ENCODE assay signal across 19 cellular contexts in the genomic region with DNA sequence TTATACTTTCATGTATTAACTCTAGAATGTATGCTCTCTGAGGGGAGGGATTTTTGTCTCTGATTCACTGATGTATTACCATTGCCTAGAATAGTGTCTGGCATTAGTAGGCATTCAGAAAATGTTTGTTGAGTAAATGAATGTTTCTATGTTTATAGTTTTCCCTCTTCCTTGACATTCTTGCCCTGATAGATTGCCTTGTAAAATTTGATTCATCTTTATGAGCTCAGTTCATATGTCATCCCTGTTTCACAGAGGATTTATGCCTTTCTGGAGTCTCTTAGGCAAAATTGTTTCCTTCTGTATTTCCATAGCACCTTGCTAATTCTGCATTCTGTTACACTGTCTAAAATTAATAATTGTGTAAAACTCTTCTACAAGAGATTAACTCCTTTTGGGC.
DNase-seq lines count a peak whose midpoint lies in the region; ATAC-seq and TF ChIP-seq lines count a peak whose summit lies in the region.
"Had no signal": no experiment of that assay in that cellular context is flagged by ENCODE, and none has a peak within 500 bp of the region (broad histone marks: within the 10 kb centered on the region; RNA-seq: fewer than 3 reads in every experiment).

No MANE protein-coding gene starts in this region.

- H3K27me3 ChIP-seq in Loucy (ENCODE audit: insufficient read depth, low read length, poor library complexity, severe bottlenecking) (no peaks in the 10 kb centered on the region), upper lobe of left lung (no peaks in the 10 kb centered on the region), BE2C (no peaks in the 10 kb centered on the region)
- H3K27me3 ChIP-seq: dorsolateral prefrontal cortex, pancreas had no signal

- H3K4me2 ChIP-seq in Loucy (ENCODE audit: low read depth, low read length, poor library complexity, severe bottlenecking): peak overlapping the region; percentile 70
- H3K4me2 ChIP-seq: A549 had no signal

- no peak overlapping the region for H2AFZ ChIP-seq in Loucy (ENCODE audit: low read length)

- H3K9me2 ChIP-seq in Loucy (replicated peaks; ENCODE audit: low read depth, low read length): no peaks in the 10 kb centered on the region

- TF ChIP-seq EP300 in upper lobe of left lung (IDR thresholded peaks at IDR 0.05): no peak

- CTCF ChIA-PET in activated CD8-positive, alpha-beta T cell treated with anti-CD3 and anti-CD28 coated beads for 36 hours (lab: Charles Lee): no interaction called here
- CTCF ChIA-PET in activated CD8-positive, alpha-beta T cell treated with anti-CD3 and anti-CD28 coated beads, Interleukin-2, amount 10 ng/mL, durations not matched to agents 7 days and 5 days (lab: Charles Lee): no interaction called here

- no peak overlapping the region for H3K4me3 Mint-ChIP-seq in activated CD8-positive, alpha-beta T cell treated with anti-CD3 and anti-CD28 coated beads for 36 hours
- no peak overlapping the region for H3K4me3 Mint-ChIP-seq in activated CD8-positive, alpha-beta T cell treated with anti-CD3 and anti-CD28 coated beads, Interleukin-2, amount 10 ng/mL, durations not matched to agents 7 days and 5 days
- H3K4me3 Mint-ChIP-seq in central memory CD8-positive, alpha-beta T cell: no peak overlapping the region

- peak overlapping the region in 3 of 4 donors; percentile 2 to 69 (median 26) for H3K27ac ChIP-seq in upper lobe of left lung
- H3K27ac ChIP-seq: A549, pancreas had no signal

- no peak for DNase-seq in activated CD8-positive, alpha-beta T cell treated with anti-CD3 and anti-CD28 coated beads for 36 hours
- no peak for DNase-seq in activated CD8-positive, alpha-beta T cell treated with anti-CD3 and anti-CD28 coated beads, Interleukin-2, amount 10 ng/mL, durations not matched to agents 7 days and 5 days
- DNase-seq in central memory CD8-positive, alpha-beta T cell (ENCODE audit: low spot score in 2 of 2): no peak
- DNase-seq in upper lobe of left lung: no peak
- no peak for DNase-seq in HK-2 (ENCODE audit: unreplicated experiment)
- DNase-seq in NOMO-1 treated with DMSO at 0.1 percent for 48 hours (lab: John Stamatoyannopoulos, UW; ENCODE audit: unreplicated experiment): no peak
- no peak for DNase-seq in BE2C
- DNase-seq: activated CD4-positive, alpha-beta T cell treated with anti-CD3 and anti-CD28 coated beads, Interleukin-2, amount 50 U/mL, for 4 hours; activated gamma-delta T cell treated with Interleukin-2 at 50 U/mL for 16 hours; Caco-2; dorsolateral prefrontal cortex; hypothalamus; NK-92 treated with Interleukin-12 subunit alpha and Interleukin-12 subunit beta, amount 100 ng/mL, for 24 hours; pancreas; T-helper 9 cell had no signal

- peak overlapping the region; percentile 39 for H3K4me3 ChIP-seq in Loucy (ENCODE audit: low read length, poor library complexity, severe bottlenecking)
- no peak overlapping the region for H3K4me3 ChIP-seq in upper lobe of left lung
- H3K4me3 ChIP-seq in BE2C (ENCODE audit: low read depth, low read length): no peak overlapping the region
- H3K4me3 ChIP-seq: A549, dorsolateral prefrontal cortex, pancreas, skin epidermis had no signal

- peaks cover 15% of the 10 kb centered on the region for H3K4me1 ChIP-seq in Loucy (ENCODE audit: insufficient read depth, low read length, poor library complexity, severe bottlenecking)
- peaks cover 0 to 5% (median 0%) of the 10 kb centered on the region in 4 donors for H3K4me1 ChIP-seq in upper lobe of left lung
- H3K4me1 ChIP-seq in BE2C: peaks cover 9% of the 10 kb centered on the region
- H3K4me1 ChIP-seq: A549, Caco-2 had no signal

- peaks cover 5% of the 10 kb centered on the region for H3K9me3 Mint-ChIP-seq in activated CD8-positive, alpha-beta T cell treated with anti-CD3 and anti-CD28 coated beads for 36 hours
- H3K9me3 Mint-ChIP-seq in activated CD8-positive, alpha-beta T cell treated with anti-CD3 and anti-CD28 coated beads, Interleukin-2, amount 10 ng/mL, durations not matched to agents 7 days and 5 days (ENCODE audit: insufficient read depth): peaks cover 7% of the 10 kb centered on the region
- no peaks in the 10 kb centered on the region for H3K9me3 Mint-ChIP-seq in central memory CD8-positive, alpha-beta T cell

- no peaks in the 10 kb centered on the region for H3K79me2 ChIP-seq in Loucy (ENCODE audit: insufficient read depth, low read length)

- intact Hi-C loops in activated CD8-positive, alpha-beta T cell treated with anti-CD3 and anti-CD28 coated beads for 36 hours (cut with micrococcal nuclease): loop anchor here (5.0 kb wide), 1 partner anchor 43 kb away; no protein-coding TSS in a partner anchor

- POLR2A ChIA-PET in activated CD8-positive, alpha-beta T cell treated with anti-CD3 and anti-CD28 coated beads for 36 hours (lab: Charles Lee): interaction anchor here (0.6 kb wide), 2 partner anchors 56 to 72 kb away, joined by 3 read pairs; a partner anchor contains a TSS
- POLR2A ChIA-PET in activated CD8-positive, alpha-beta T cell treated with anti-CD3 and anti-CD28 coated beads, Interleukin-2, amount 10 ng/mL, durations not matched to agents 7 days and 5 days (lab: Charles Lee): no interaction called here

- H3K36me3 ChIP-seq in Loucy (ENCODE audit: insufficient read depth, low read length) (peaks cover 50% of the 10 kb centered on the region), upper lobe of left lung (peaks cover 0 to 47% (median 6%) of the 10 kb centered on the region in 4 donors), BE2C (peaks cover 9% of the 10 kb centered on the region)
- H3K36me3 ChIP-seq: pancreas had no signal

- ATAC-seq in activated CD8-positive, alpha-beta T cell treated with anti-CD3 and anti-CD28 coated beads for 36 hours: no peak
- no peak for ATAC-seq in activated CD8-positive, alpha-beta T cell treated with anti-CD3 and anti-CD28 coated beads, Interleukin-2, amount 10 ng/mL, durations not matched to agents 7 days and 5 days
- ATAC-seq in central memory CD8-positive, alpha-beta T cell (replicated peaks; ENCODE audit: extremely low read depth, poor library complexity, severe bottlenecking): no peak
- no peak for ATAC-seq in upper lobe of left lung (ENCODE audit: low FRiP score in 2 of 2)
- ATAC-seq: A549, Right ventricle myocardium inferior had no signal

- peak overlapping the region; percentile 35 for H3K9ac ChIP-seq in Loucy (ENCODE audit: low read depth, low read length, poor library complexity, severe bottlenecking)

- H3K9me3 ChIP-seq in Loucy (ENCODE audit: insufficient read depth, low read depth, low read length) (no peaks in the 10 kb centered on the region), upper lobe of left lung (no peaks in the 10 kb centered on the region), BE2C (no peaks in the 10 kb centered on the region)
- H3K9me3 ChIP-seq: A549, Caco-2, pancreas had no signal

- H3K4me1 Mint-ChIP-seq in activated CD8-positive, alpha-beta T cell treated with anti-CD3 and anti-CD28 coated beads for 36 hours (ENCODE audit: low read depth): peaks cover 20% of the 10 kb centered on the region
- H3K4me1 Mint-ChIP-seq in activated CD8-positive, alpha-beta T cell treated with anti-CD3 and anti-CD28 coated beads, Interleukin-2, amount 10 ng/mL, durations not matched to agents 7 days and 5 days (ENCODE audit: low read depth): peaks cover 22% of the 10 kb centered on the region
- H3K4me1 Mint-ChIP-seq in central memory CD8-positive, alpha-beta T cell: peaks cover 26% of the 10 kb centered on the region

- TF ChIP-seq POLR2A in upper lobe of left lung (IDR thresholded peaks at IDR 0.05): no peak

- H3K36me3 Mint-ChIP-seq in activated CD8-positive, alpha-beta T cell treated with anti-CD3 and anti-CD28 coated beads for 36 hours (ENCODE audit: low read depth): peaks cover 47% of the 10 kb centered on the region
- peaks cover 50% of the 10 kb centered on the region for H3K36me3 Mint-ChIP-seq in activated CD8-positive, alpha-beta T cell treated with anti-CD3 and anti-CD28 coated beads, Interleukin-2, amount 10 ng/mL, durations not matched to agents 7 days and 5 days (ENCODE audit: low read depth)
- peaks cover 14% of the 10 kb centered on the region for H3K36me3 Mint-ChIP-seq in central memory CD8-positive, alpha-beta T cell (ENCODE audit: insufficient read depth)

- TF ChIP-seq CTCF in activated CD8-positive, alpha-beta T cell treated with anti-CD3 and anti-CD28 coated beads for 36 hours (IDR thresholded peaks at IDR 0.05): no peak
- no peak for TF ChIP-seq CTCF in Loucy (conservative IDR thresholded peaks at IDR 0.05; ENCODE audit: low read length)
- TF ChIP-seq CTCF in upper lobe of left lung (IDR thresholded peaks at IDR 0.05): no peak
- no peak for TF ChIP-seq CTCF in BE2C (IDR thresholded peaks at IDR 0.05; ENCODE audit: low read depth, low read length)

- 0 out of 2 replicates have a peak, but pooled peaks cover 5% of the 10 kb centered on the region for H3F3A ChIP-seq in Loucy (ENCODE audit: low read depth)

- no peaks in the 10 kb centered on the region for H3K27me3 Mint-ChIP-seq in activated CD8-positive, alpha-beta T cell treated with anti-CD3 and anti-CD28 coated beads for 36 hours
- no peaks in the 10 kb centered on the region for H3K27me3 Mint-ChIP-seq in activated CD8-positive, alpha-beta T cell treated with anti-CD3 and anti-CD28 coated beads, Interleukin-2, amount 10 ng/mL, durations not matched to agents 7 days and 5 days (ENCODE audit: low read depth)
- H3K27me3 Mint-ChIP-seq in central memory CD8-positive, alpha-beta T cell: no peaks in the 10 kb centered on the region

- H3K27ac Mint-ChIP-seq in activated CD8-positive, alpha-beta T cell treated with anti-CD3 and anti-CD28 coated beads for 36 hours: peak overlapping the region; percentile 89
- no peak overlapping the region for H3K27ac Mint-ChIP-seq in activated CD8-positive, alpha-beta T cell treated with anti-CD3 and anti-CD28 coated beads, Interleukin-2, amount 10 ng/mL, durations not matched to agents 7 days and 5 days
- peak overlapping the region; percentile 90 for H3K27ac Mint-ChIP-seq in central memory CD8-positive, alpha-beta T cell (ENCODE audit: low read depth)

- H4K20me1 ChIP-seq in Loucy (ENCODE audit: insufficient read depth, low read length, poor library complexity, severe bottlenecking): peaks cover 4% of the 10 kb centered on the region
